ENCODE assay signal across 17 cellular contexts in genomic region chr11:134541355-134541754, GRCh38.
"Had no signal": no experiment of that assay in that cellular context is flagged by ENCODE, and none has a peak within 500 bp of the region (broad histone marks: within the 10 kb centered on the region; RNA-seq: fewer than 3 reads in every experiment).

No MANE protein-coding gene starts in this region.

- H2AFZ ChIP-seq: parathyroid adenoma had no signal

- H3K4me1 Mint-ChIP-seq: activated CD4-positive, alpha-beta T cell treated with anti-CD3 and anti-CD28 coated beads for 36 hours; activated T-helper 17 cell treated with anti-CD3 and anti-CD28 coated beads, Interleukin-2, amount 50 U/mL, for 72 hours; central memory CD8-positive, alpha-beta T cell had no signal

- H3K79me2 ChIP-seq: parathyroid adenoma had no signal

- H3K4me3 ChIP-seq: breast epithelium, spleen, upper lobe of left lung had no signal

- H3K4me3 Mint-ChIP-seq: activated CD4-positive, alpha-beta T cell treated with anti-CD3 and anti-CD28 coated beads for 36 hours; activated T-cell treated with anti-CD3 and anti-CD28 coated beads, Interleukin-2, amount 50 U/mL, for 4 hours; activated T-helper 17 cell treated with anti-CD3 and anti-CD28 coated beads, Interleukin-2, amount 50 U/mL, for 72 hours; central memory CD8-positive, alpha-beta T cell; nephron progenitor cell had no signal

- H3K9me3 Mint-ChIP-seq: activated T-cell treated with anti-CD3 and anti-CD28 coated beads, Interleukin-2, amount 50 U/mL, for 4 hours; activated T-helper 17 cell treated with anti-CD3 and anti-CD28 coated beads, Interleukin-2, amount 50 U/mL, for 72 hours; central memory CD8-positive, alpha-beta T cell; nephron progenitor cell had no signal

- H3K27ac Mint-ChIP-seq: activated CD4-positive, alpha-beta T cell treated with anti-CD3 and anti-CD28 coated beads for 36 hours; activated T-helper 17 cell treated with anti-CD3 and anti-CD28 coated beads, Interleukin-2, amount 50 U/mL, for 72 hours; nephron progenitor cell had no signal

- H3K9me3 ChIP-seq: breast epithelium had no signal

- H3K9ac ChIP-seq: parathyroid adenoma had no signal

- H3K36me3 ChIP-seq: breast epithelium, spleen, upper lobe of left lung had no signal

- H3K27me3 ChIP-seq: upper lobe of left lung had no signal

- H3K27ac ChIP-seq: breast epithelium, parathyroid adenoma, spleen, upper lobe of left lung had no signal

- ATAC-seq: activated CD4-positive, alpha-beta T cell treated with anti-CD3 and anti-CD28 coated beads for 36 hours; activated T-cell treated with anti-CD3 and anti-CD28 coated beads, Interleukin-2, amount 50 U/mL, for 4 hours; activated T-helper 17 cell treated with anti-CD3 and anti-CD28 coated beads, Interleukin-2, amount 50 U/mL, for 72 hours; left ventricle myocardium superior; right cardiac atrium had no signal

- DNase-seq: activated CD4-positive, alpha-beta T cell treated with anti-CD3 and anti-CD28 coated beads for 36 hours; activated CD4-positive, CD25-positive, alpha-beta regulatory T cell; activated gamma-delta T cell treated with Interleukin-2 at 50 U/mL for 16 hours; activated naive CD4-positive, alpha-beta T cell treated with anti-CD3 and anti-CD28 coated beads, Interleukin-2, amount 50 U/mL, for 16 hours; activated T-cell treated with anti-CD3 and anti-CD28 coated beads, Interleukin-2, amount 50 U/mL, for 4 hours; dermis blood vessel endothelial cell; effector CD4-positive, alpha-beta T cell; left ventricle myocardium superior; nephron progenitor cell; right cardiac atrium; spleen; stimulated activated naive CD4-positive, alpha-beta T cell; upper lobe of left lung had no signal

- H3K4me1 ChIP-seq: breast epithelium, parathyroid adenoma, upper lobe of left lung had no signal
